9 cellular contexts compared by ENCODE assay signal in genomic region chr1:47231314-47232186, GRCh38. TPM values are rescaled to one million over a fixed set of nuclear protein-coding genes. Genes with fewer than 3 reads are reported as not detected.
DNase-seq lines count a peak whose midpoint lies in the region; ATAC-seq and TF ChIP-seq lines count a peak whose summit lies in the region.
"Had no signal": no experiment of that assay in that cellular context is flagged by ENCODE, and none has a peak within 500 bp of the region (broad histone marks: within the 10 kb centered on the region; RNA-seq: fewer than 3 reads in every experiment).

No MANE protein-coding gene starts in this region.

- intact Hi-C loops in left colon (cut with DNase I, micrococcal nuclease), result no loop called here

- DNase-seq in NOMO-1 treated with DMSO at 0.1 percent for 48 hours (lab: John Stamatoyannopoulos, UW; ENCODE audit: unreplicated experiment), result peak; percentile 67
- peak; percentile 44 to 56 for DNase-seq in cardiac fibroblast (ENCODE audit: low read depth in 2 of 2)
- DNase-seq in left colon, result peak in 1 of 2 donors; percentile 22
- peak; percentile 23 for DNase-seq in stimulated activated naive CD8-positive, alpha-beta T cell treated with anti-CD3 and anti-CD28 coated beads, Interleukin-15, Interleukin-2, amounts not matched to agents 100 U/mL and 50 U/mL, for 24 hours
- no peak for DNase-seq in stimulated activated naive CD4-positive, alpha-beta T cell treated with Interleukin-2 at 50 U/mL for 16 hours (lab: John Stamatoyannopoulos, UW)

- peak overlapping the region; percentile 18 to 23 for H3K4me3 ChIP-seq in cardiac fibroblast (replicated peaks in 1 of 2; ENCODE audit: low read depth in 2 of 2, low read length in 2 of 2)

- no peaks in the 10 kb centered on the region for H3K36me3 ChIP-seq in ES-I3 (ENCODE audit: insufficient read depth, low read length)

- peak overlapping the region; percentile 43; the same call in 1 of the 2 replicates for H3K9ac ChIP-seq in ES-I3 (ENCODE audit: low read depth, low read length)
- H3K9ac ChIP-seq: KMS-11 had no signal

- H3K4me1 ChIP-seq in ES-I3 (ENCODE audit: insufficient read depth, low read length), result 0 out of 2 replicates have a peak, but pooled peaks cover 6% of the 10 kb centered on the region

- no peaks in the 10 kb centered on the region for H3K9me3 ChIP-seq in ES-I3 (ENCODE audit: control insufficient read depth, insufficient read depth, low read length)

- no peak for TF ChIP-seq CTCF in cardiac fibroblast (IDR thresholded peaks at IDR 0.05; ENCODE audit: low read depth, low read length)

- ATAC-seq in left colon (peak; percentile 52), HG03097 (IDR thresholded peaks at IDR 0.05; ENCODE audit: low FRiP score, unreplicated experiment) (no peak), GM21390 (IDR thresholded peaks at IDR 0.05; ENCODE audit: unreplicated experiment) (no peak)
- ATAC-seq in stimulated activated naive CD8-positive, alpha-beta T cell treated with anti-CD3 and anti-CD28 coated beads, Interleukin-15, Interleukin-2, amounts not matched to agents 100 U/mL and 50 U/mL, for 24 hours, result no peak

RNA-seq across cellular contexts. Expression of gene TAL1, which starts 0.5 kb away (rescaled TPM):
- 1 to 10 TPM; 1.2 to 1.3 TPM for total RNA-seq in left colon

RNA-seq across cellular contexts. Expression of gene PDZK1IP1, which starts 41.7 kb away (rescaled TPM):
- total RNA-seq in left colon, result 100 to 1,000 TPM in 1 of 2 donors, 10 to 100 TPM in 1; 32.4 to 107 TPM
